1 cellular context compared by ENCODE assay signal in the genomic region with DNA sequence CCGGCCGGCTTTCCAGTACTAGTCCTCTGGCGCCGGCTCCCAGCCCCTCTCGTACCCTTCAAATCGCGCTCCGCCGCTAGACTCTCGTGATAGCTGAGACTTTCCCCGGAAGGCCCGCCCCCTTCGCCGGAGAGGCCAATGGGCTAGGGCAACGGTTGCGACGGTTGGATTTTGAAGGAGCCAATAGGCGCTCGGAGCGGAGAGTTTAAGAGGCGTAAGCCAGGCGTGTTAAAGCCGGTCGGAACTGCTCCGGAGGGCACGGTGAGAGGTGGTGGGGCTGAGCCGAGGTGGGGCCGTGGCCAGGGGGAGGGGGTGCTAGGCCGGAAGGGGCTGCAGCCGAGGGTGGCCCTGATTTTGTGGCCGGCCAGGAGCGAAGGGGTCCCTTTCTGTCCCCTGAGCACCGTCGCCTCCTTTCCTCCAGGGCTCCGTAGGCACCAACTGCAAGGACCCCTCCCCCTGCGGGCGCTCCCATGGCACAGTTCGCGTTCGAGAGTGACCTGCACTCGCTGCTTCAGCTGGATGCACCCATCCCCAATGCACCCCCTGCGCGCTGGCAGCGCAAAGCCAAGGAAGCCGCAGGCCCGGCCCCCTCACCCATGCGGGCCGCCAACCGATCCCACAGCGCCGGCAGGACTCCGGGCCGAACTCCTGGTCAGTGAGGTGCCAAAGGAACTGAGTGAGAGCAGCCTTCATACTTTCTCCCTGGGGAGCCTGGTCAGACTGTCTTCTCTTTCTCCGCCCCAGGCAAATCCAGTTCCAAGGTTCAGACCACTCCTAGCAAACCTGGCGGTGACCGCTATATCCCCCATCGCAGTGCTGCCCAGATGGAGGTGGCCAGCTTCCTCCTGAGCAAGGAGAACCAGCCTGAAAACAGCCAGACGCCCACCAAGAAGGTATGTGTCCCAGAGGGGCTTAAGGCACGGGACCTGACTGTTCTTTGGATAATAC.
TF ChIP-seq lines count a peak whose summit lies in the region.

A gene (plus strand): TSS at position 236 of the 948 bp plus-strand sequence. CDS start 235 bp downstream, at position 471.

TF ChIP-seq in WTC11, 78 proteins besides CTCF, POLR2A, EP300 and RAD21 (continued from another document and continues in another):
- TF ChIP-seq, protein P1, sequence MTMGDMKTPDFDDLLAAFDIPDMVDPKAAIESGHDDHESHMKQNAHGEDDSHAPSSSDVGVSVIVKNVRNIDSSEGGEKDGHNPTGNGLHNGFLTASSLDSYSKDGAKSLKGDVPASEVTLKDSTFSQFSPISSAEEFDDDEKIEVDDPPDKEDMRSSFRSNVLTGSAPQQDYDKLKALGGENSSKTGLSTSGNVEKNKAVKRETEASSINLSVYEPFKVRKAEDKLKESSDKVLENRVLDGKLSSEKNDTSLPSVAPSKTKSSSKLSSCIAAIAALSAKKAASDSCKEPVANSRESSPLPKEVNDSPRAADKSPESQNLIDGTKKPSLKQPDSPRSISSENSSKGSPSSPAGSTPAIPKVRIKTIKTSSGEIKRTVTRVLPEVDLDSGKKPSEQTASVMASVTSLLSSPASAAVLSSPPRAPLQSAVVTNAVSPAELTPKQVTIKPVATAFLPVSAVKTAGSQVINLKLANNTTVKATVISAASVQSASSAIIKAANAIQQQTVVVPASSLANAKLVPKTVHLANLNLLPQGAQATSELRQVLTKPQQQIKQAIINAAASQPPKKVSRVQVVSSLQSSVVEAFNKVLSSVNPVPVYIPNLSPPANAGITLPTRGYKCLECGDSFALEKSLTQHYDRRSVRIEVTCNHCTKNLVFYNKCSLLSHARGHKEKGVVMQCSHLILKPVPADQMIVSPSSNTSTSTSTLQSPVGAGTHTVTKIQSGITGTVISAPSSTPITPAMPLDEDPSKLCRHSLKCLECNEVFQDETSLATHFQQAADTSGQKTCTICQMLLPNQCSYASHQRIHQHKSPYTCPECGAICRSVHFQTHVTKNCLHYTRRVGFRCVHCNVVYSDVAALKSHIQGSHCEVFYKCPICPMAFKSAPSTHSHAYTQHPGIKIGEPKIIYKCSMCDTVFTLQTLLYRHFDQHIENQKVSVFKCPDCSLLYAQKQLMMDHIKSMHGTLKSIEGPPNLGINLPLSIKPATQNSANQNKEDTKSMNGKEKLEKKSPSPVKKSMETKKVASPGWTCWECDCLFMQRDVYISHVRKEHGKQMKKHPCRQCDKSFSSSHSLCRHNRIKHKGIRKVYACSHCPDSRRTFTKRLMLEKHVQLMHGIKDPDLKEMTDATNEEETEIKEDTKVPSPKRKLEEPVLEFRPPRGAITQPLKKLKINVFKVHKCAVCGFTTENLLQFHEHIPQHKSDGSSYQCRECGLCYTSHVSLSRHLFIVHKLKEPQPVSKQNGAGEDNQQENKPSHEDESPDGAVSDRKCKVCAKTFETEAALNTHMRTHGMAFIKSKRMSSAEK (CRISPR knock-in tag; IDR thresholded peaks at IDR 0.05; ENCODE audit: borderline replicate concordance) = no peak
- TF ChIP-seq RELA (CRISPR knock-in tag; IDR thresholded peaks at IDR 0.05; ENCODE audit: borderline replicate concordance) = no peak
- TF ChIP-seq CREB1 (CRISPR knock-in tag; IDR thresholded peaks at IDR 0.05) = peak; percentile 11; the same call in 1 of the 2 replicates
- TF ChIP-seq ATF1 (CRISPR knock-in tag; IDR thresholded peaks at IDR 0.05) = no peak
- no peak; the same call in 1 of the 2 replicates for TF ChIP-seq EMX1 (CRISPR knock-in tag; IDR thresholded peaks at IDR 0.05)
- TF ChIP-seq TEAD4 (CRISPR knock-in tag; IDR thresholded peaks at IDR 0.05) = no peak
- no peak for TF ChIP-seq ZNF423 (CRISPR knock-in tag; IDR thresholded peaks at IDR 0.05)
- TF ChIP-seq, protein P2, sequence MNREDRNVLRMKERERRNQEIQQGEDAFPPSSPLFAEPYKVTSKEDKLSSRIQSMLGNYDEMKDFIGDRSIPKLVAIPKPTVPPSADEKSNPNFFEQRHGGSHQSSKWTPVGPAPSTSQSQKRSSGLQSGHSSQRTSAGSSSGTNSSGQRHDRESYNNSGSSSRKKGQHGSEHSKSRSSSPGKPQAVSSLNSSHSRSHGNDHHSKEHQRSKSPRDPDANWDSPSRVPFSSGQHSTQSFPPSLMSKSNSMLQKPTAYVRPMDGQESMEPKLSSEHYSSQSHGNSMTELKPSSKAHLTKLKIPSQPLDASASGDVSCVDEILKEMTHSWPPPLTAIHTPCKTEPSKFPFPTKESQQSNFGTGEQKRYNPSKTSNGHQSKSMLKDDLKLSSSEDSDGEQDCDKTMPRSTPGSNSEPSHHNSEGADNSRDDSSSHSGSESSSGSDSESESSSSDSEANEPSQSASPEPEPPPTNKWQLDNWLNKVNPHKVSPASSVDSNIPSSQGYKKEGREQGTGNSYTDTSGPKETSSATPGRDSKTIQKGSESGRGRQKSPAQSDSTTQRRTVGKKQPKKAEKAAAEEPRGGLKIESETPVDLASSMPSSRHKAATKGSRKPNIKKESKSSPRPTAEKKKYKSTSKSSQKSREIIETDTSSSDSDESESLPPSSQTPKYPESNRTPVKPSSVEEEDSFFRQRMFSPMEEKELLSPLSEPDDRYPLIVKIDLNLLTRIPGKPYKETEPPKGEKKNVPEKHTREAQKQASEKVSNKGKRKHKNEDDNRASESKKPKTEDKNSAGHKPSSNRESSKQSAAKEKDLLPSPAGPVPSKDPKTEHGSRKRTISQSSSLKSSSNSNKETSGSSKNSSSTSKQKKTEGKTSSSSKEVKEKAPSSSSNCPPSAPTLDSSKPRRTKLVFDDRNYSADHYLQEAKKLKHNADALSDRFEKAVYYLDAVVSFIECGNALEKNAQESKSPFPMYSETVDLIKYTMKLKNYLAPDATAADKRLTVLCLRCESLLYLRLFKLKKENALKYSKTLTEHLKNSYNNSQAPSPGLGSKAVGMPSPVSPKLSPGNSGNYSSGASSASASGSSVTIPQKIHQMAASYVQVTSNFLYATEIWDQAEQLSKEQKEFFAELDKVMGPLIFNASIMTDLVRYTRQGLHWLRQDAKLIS (CRISPR knock-in tag; IDR thresholded peaks at IDR 0.05; ENCODE audit: borderline replicate concordance) = peak; percentile 48; the same call in 1 of the 2 replicates
- TF ChIP-seq ZNF317 (CRISPR knock-in tag; IDR thresholded peaks at IDR 0.05; ENCODE audit: borderline replicate concordance, low read depth) = no peak
- no peak for TF ChIP-seq SMAD3 (CRISPR knock-in tag; IDR thresholded peaks at IDR 0.05; ENCODE audit: borderline replicate concordance)
- TF ChIP-seq ZBTB21 (CRISPR knock-in tag; IDR thresholded peaks at IDR 0.05; ENCODE audit: borderline replicate concordance) = no peak
- TF ChIP-seq, protein P3, sequence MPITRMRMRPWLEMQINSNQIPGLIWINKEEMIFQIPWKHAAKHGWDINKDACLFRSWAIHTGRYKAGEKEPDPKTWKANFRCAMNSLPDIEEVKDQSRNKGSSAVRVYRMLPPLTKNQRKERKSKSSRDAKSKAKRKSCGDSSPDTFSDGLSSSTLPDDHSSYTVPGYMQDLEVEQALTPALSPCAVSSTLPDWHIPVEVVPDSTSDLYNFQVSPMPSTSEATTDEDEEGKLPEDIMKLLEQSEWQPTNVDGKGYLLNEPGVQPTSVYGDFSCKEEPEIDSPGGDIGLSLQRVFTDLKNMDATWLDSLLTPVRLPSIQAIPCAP (CRISPR knock-in tag; IDR thresholded peaks at IDR 0.05) = no peak
- TF ChIP-seq, protein P4, sequence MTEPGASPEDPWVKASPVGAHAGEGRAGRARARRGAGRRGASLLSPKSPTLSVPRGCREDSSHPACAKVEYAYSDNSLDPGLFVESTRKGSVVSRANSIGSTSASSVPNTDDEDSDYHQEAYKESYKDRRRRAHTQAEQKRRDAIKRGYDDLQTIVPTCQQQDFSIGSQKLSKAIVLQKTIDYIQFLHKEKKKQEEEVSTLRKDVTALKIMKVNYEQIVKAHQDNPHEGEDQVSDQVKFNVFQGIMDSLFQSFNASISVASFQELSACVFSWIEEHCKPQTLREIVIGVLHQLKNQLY (CRISPR knock-in tag; IDR thresholded peaks at IDR 0.05) = no peak
- TF ChIP-seq SP1 (CRISPR knock-in tag; conservative IDR thresholded peaks at IDR 0.05) = peak; percentile 57; the same call in 1 of the 2 replicates
- no peak for TF ChIP-seq ESRRA (CRISPR knock-in tag; IDR thresholded peaks at IDR 0.05; ENCODE audit: borderline replicate concordance)
- TF ChIP-seq TEAD1 (CRISPR knock-in tag; IDR thresholded peaks at IDR 0.05) = no peak
- TF ChIP-seq SMAD4 (CRISPR knock-in tag; IDR thresholded peaks at IDR 0.05) = no peak
- TF ChIP-seq MYBL2 (CRISPR knock-in tag; IDR thresholded peaks at IDR 0.05) = peak; percentile 100
- no peak for TF ChIP-seq ELF4 (CRISPR knock-in tag; IDR thresholded peaks at IDR 0.05; ENCODE audit: low read depth)
- TF ChIP-seq, protein P5, sequence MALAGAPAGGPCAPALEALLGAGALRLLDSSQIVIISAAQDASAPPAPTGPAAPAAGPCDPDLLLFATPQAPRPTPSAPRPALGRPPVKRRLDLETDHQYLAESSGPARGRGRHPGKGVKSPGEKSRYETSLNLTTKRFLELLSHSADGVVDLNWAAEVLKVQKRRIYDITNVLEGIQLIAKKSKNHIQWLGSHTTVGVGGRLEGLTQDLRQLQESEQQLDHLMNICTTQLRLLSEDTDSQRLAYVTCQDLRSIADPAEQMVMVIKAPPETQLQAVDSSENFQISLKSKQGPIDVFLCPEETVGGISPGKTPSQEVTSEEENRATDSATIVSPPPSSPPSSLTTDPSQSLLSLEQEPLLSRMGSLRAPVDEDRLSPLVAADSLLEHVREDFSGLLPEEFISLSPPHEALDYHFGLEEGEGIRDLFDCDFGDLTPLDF (CRISPR knock-in tag; IDR thresholded peaks at IDR 0.05) = no peak
- no peak for TF ChIP-seq OVOL2 (CRISPR knock-in tag; IDR thresholded peaks at IDR 0.05; ENCODE audit: borderline replicate concordance)
- TF ChIP-seq, protein P6, sequence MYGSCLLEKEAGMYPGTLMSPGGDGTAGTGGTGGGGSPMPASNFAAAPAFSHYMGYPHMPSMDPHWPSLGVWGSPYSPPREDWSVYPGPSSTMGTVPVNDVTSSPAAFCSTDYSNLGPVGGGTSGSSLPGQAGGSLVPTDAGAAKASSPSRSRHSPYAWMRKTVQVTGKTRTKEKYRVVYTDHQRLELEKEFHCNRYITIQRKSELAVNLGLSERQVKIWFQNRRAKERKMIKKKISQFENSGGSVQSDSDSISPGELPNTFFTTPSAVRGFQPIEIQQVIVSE (CRISPR knock-in tag; IDR thresholded peaks at IDR 0.05; ENCODE audit: borderline replicate concordance) = no peak
- TF ChIP-seq GRHL2 (CRISPR knock-in tag; IDR thresholded peaks at IDR 0.05; ENCODE audit: insufficient replicate concordance, severe bottlenecking) = no peak
- no peak for TF ChIP-seq KAT7 (CRISPR knock-in tag; IDR thresholded peaks at IDR 0.05; ENCODE audit: borderline replicate concordance)
- TF ChIP-seq, protein P7, sequence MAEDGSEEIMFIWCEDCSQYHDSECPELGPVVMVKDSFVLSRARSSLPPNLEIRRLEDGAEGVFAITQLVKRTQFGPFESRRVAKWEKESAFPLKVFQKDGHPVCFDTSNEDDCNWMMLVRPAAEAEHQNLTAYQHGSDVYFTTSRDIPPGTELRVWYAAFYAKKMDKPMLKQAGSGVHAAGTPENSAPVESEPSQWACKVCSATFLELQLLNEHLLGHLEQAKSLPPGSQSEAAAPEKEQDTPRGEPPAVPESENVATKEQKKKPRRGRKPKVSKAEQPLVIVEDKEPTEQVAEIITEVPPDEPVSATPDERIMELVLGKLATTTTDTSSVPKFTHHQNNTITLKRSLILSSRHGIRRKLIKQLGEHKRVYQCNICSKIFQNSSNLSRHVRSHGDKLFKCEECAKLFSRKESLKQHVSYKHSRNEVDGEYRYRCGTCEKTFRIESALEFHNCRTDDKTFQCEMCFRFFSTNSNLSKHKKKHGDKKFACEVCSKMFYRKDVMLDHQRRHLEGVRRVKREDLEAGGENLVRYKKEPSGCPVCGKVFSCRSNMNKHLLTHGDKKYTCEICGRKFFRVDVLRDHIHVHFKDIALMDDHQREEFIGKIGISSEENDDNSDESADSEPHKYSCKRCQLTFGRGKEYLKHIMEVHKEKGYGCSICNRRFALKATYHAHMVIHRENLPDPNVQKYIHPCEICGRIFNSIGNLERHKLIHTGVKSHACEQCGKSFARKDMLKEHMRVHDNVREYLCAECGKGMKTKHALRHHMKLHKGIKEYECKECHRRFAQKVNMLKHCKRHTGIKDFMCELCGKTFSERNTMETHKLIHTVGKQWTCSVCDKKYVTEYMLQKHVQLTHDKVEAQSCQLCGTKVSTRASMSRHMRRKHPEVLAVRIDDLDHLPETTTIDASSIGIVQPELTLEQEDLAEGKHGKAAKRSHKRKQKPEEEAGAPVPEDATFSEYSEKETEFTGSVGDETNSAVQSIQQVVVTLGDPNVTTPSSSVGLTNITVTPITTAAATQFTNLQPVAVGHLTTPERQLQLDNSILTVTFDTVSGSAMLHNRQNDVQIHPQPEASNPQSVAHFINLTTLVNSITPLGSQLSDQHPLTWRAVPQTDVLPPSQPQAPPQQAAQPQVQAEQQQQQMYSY (CRISPR knock-in tag; IDR thresholded peaks at IDR 0.05) = no peak
- TF ChIP-seq, protein P8, sequence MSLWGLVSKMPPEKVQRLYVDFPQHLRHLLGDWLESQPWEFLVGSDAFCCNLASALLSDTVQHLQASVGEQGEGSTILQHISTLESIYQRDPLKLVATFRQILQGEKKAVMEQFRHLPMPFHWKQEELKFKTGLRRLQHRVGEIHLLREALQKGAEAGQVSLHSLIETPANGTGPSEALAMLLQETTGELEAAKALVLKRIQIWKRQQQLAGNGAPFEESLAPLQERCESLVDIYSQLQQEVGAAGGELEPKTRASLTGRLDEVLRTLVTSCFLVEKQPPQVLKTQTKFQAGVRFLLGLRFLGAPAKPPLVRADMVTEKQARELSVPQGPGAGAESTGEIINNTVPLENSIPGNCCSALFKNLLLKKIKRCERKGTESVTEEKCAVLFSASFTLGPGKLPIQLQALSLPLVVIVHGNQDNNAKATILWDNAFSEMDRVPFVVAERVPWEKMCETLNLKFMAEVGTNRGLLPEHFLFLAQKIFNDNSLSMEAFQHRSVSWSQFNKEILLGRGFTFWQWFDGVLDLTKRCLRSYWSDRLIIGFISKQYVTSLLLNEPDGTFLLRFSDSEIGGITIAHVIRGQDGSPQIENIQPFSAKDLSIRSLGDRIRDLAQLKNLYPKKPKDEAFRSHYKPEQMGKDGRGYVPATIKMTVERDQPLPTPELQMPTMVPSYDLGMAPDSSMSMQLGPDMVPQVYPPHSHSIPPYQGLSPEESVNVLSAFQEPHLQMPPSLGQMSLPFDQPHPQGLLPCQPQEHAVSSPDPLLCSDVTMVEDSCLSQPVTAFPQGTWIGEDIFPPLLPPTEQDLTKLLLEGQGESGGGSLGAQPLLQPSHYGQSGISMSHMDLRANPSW (CRISPR knock-in tag; conservative IDR thresholded peaks at IDR 0.05; ENCODE audit: low read depth) = no peak
- no peak; the same call in 1 of the 2 replicates for TF ChIP-seq FOXK1 (CRISPR knock-in tag; IDR thresholded peaks at IDR 0.05)
- TF ChIP-seq, protein P9, sequence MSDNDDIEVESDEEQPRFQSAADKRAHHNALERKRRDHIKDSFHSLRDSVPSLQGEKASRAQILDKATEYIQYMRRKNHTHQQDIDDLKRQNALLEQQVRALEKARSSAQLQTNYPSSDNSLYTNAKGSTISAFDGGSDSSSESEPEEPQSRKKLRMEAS (CRISPR knock-in tag; IDR thresholded peaks at IDR 0.05) = peak; percentile 62; the same call in 1 of the 2 replicates
- TF ChIP-seq, protein P10, sequence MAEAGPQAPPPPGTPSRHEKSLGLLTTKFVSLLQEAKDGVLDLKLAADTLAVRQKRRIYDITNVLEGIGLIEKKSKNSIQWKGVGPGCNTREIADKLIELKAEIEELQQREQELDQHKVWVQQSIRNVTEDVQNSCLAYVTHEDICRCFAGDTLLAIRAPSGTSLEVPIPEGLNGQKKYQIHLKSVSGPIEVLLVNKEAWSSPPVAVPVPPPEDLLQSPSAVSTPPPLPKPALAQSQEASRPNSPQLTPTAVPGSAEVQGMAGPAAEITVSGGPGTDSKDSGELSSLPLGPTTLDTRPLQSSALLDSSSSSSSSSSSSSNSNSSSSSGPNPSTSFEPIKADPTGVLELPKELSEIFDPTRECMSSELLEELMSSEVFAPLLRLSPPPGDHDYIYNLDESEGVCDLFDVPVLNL (CRISPR knock-in tag; IDR thresholded peaks at IDR 0.05; ENCODE audit: borderline replicate concordance, low read depth) = peak; percentile 75; the same call in 1 of the 2 replicates
